ENCODE assay signal across 8 cellular contexts in genomic region chr12:124863409-124864325, GRCh38. TPM values are rescaled to one million over a fixed set of nuclear protein-coding genes. Genes with fewer than 3 reads are reported as not detected.
DNase-seq lines count a peak whose midpoint lies in the region; ATAC-seq and TF ChIP-seq lines count a peak whose summit lies in the region.

A gene with protein sequence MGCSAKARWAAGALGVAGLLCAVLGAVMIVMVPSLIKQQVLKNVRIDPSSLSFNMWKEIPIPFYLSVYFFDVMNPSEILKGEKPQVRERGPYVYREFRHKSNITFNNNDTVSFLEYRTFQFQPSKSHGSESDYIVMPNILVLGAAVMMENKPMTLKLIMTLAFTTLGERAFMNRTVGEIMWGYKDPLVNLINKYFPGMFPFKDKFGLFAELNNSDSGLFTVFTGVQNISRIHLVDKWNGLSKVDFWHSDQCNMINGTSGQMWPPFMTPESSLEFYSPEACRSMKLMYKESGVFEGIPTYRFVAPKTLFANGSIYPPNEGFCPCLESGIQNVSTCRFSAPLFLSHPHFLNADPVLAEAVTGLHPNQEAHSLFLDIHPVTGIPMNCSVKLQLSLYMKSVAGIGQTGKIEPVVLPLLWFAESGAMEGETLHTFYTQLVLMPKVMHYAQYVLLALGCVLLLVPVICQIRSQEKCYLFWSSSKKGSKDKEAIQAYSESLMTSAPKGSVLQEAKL (minus strand): TSS chr12:124863864. CDS start chr12:124863720, 144 bp downstream.

- H3K9me3 ChIP-seq in HUES48 (ENCODE audit: control insufficient read depth, insufficient read depth, low read length) (no peaks in the 10 kb centered on the region), muscle layer of duodenum (ENCODE audit: control insufficient read depth in 1 of 2, low read length in 2 of 2) (no peaks in the 10 kb centered on the region)

- H3K4me1 Mint-ChIP-seq in Calu3 (ENCODE audit: low read depth, unreplicated experiment), result peaks cover 31% of the 10 kb centered on the region
- H3K4me1 Mint-ChIP-seq in activated T-cell treated with anti-CD3 and anti-CD28 coated beads, Interleukin-2, amount 50 U/mL, for 24 hours (ENCODE audit: low read depth), result peaks cover 28% of the 10 kb centered on the region

- H3K27me3 Mint-ChIP-seq in Calu3 (ENCODE audit: unreplicated experiment), result no peaks in the 10 kb centered on the region
- peaks cover 4% of the 10 kb centered on the region for H3K27me3 Mint-ChIP-seq in activated T-cell treated with anti-CD3 and anti-CD28 coated beads, Interleukin-2, amount 50 U/mL, for 24 hours

- H3K4me1 ChIP-seq in HUES48 (ENCODE audit: control insufficient read depth, insufficient read depth, low read length), result peaks cover 3% of the 10 kb centered on the region; the same call in 1 of the 2 replicates
- peaks cover 5 to 19% of the 10 kb centered on the region in 2 donors for H3K4me1 ChIP-seq in muscle layer of duodenum (ENCODE audit: control insufficient read depth in 1 of 2, insufficient read depth in 2 of 2, low read length in 2 of 2)

- intact Hi-C loops in Calu3 (cut with micrococcal nuclease; ENCODE audit: unreplicated experiment), result no loop called here

- ATAC-seq in GM21390 (IDR thresholded peaks at IDR 0.05; ENCODE audit: unreplicated experiment), result peak; percentile 68
- peak; percentile 88 for ATAC-seq in esophagus mucosa

- no peaks in the 10 kb centered on the region for H3K27me3 ChIP-seq in HUES48 (ENCODE audit: control insufficient read depth, insufficient read depth, low read length)
- H3K27me3 ChIP-seq in muscle layer of duodenum (ENCODE audit: low read depth, low read length), result no peaks in the 10 kb centered on the region

- H3K27ac ChIP-seq in HUES48 (ENCODE audit: low read depth, low read length) (peak within 1 kb of the TSS; percentile 9), muscle layer of duodenum (ENCODE audit: low read length) (no peak within 1 kb of the TSS)

- peaks cover 2% of the 10 kb centered on the region for H3K9me3 Mint-ChIP-seq in Calu3 (ENCODE audit: low read depth, unreplicated experiment)
- no peaks in the 10 kb centered on the region for H3K9me3 Mint-ChIP-seq in activated T-cell treated with anti-CD3 and anti-CD28 coated beads, Interleukin-2, amount 50 U/mL, for 24 hours

- CTCF ChIA-PET in Calu3 (lab: Charles Lee), result interaction anchor here (1.1 kb wide), 1 partner anchor 43 kb away, joined by 4 read pairs; no protein-coding TSS in a partner anchor

- H3K9ac ChIP-seq in HUES48 (ENCODE audit: low read depth, low read length), result peak within 1 kb of the TSS; percentile 44; the same call in 1 of the 2 replicates

- peaks cover 23% of the 10 kb centered on the region for H3K36me3 Mint-ChIP-seq in Calu3 (ENCODE audit: insufficient read depth, unreplicated experiment)
- peaks cover 26% of the 10 kb centered on the region for H3K36me3 Mint-ChIP-seq in activated T-cell treated with anti-CD3 and anti-CD28 coated beads, Interleukin-2, amount 50 U/mL, for 24 hours (ENCODE audit: low read depth)

- BruUV-seq in Calu3 (replicated peaks; lab: Mats Ljungman, UMichigan), result no TSS peak

- TF ChIP-seq CTCF in Calu3 (IDR thresholded peaks at IDR 0.05; ENCODE audit: unreplicated experiment), result no peak

- H3K4me3 ChIP-seq in HUES48 (ENCODE audit: low read depth, low read length), result peak within 1 kb of the TSS; percentile 84
- peak within 1 kb of the TSS; percentile 55 to 86 for H3K4me3 ChIP-seq in muscle layer of duodenum (ENCODE audit: low read depth in 1 of 2, low read length in 2 of 2)

- H3K27ac Mint-ChIP-seq in Calu3 (ENCODE audit: unreplicated experiment), result peak within 1 kb of the TSS; percentile 86
- peak within 1 kb of the TSS; percentile 85 for H3K27ac Mint-ChIP-seq in activated T-cell treated with anti-CD3 and anti-CD28 coated beads, Interleukin-2, amount 50 U/mL, for 24 hours

- peak within 1 kb of the TSS; percentile 75 for H3K4me3 Mint-ChIP-seq in Calu3 (ENCODE audit: low read depth, unreplicated experiment)
- H3K4me3 Mint-ChIP-seq in activated T-cell treated with anti-CD3 and anti-CD28 coated beads, Interleukin-2, amount 50 U/mL, for 24 hours, result peak within 1 kb of the TSS; percentile 86

- DNase-seq in Calu3 (peak; percentile 90), OCI-M1 (lab: John Stamatoyannopoulos, UW) (peak; percentile 95)
- peak; percentile 93 for DNase-seq in activated T-cell treated with anti-CD3 and anti-CD28 coated beads, Interleukin-2, amount 50 U/mL, for 24 hours
- DNase-seq in stimulated activated CD8-positive, alpha-beta memory T cell treated with anti-CD3 and anti-CD28 coated beads, Interleukin-7, amount 100 ng/mL, for 4 hours (ENCODE audit: low read depth in 2 of 2), result peak; percentile 48 to 74

- H3K36me3 ChIP-seq in HUES48 (ENCODE audit: control insufficient read depth, insufficient read depth, low read length) (peaks cover 10% of the 10 kb centered on the region; the same call in 1 of the 2 replicates), muscle layer of duodenum (ENCODE audit: control insufficient read depth in 1 of 2, insufficient read depth in 2 of 2, low read length in 2 of 2) (no peaks in the 10 kb centered on the region)

RNA-seq across cellular contexts. Expression of the gene that starts here (rescaled TPM):
- total RNA-seq in Calu3 (2022) (51.6 and 57.5 TPM in 2 replicates), esophagus mucosa (10.2 TPM)
